In the genomic region with DNA sequence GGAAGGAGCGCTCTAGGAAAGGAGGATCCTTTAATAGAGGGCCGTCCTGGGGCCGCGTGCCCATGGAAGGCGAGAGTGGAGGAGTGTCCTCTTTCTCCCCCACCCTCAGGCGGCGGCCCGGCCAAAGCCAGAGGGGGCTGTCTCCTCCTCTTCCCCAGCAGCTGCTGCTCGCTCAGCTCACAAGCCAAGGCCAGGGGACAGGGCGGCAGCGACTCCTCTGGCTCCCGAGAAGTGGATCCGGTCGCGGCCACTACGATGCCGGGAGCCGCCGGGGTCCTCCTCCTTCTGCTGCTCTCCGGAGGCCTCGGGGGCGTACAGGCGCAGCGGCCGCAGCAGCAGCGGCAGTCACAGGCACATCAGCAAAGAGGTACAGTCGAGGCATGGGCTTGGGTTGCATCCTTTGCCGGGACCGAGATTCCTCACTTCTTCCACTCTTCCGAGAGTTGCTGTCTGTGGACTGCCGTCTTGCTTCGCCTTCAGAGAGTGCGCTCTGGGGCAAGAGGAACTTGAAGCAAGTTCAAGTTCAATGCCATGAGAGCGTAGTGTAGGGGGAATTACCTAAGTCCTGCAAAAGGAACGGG, we compare ENCODE assay signal across 8 cellular contexts. TPM values are rescaled to one million over a fixed set of nuclear protein-coding genes. Genes with fewer than 3 reads are reported as not detected.
DNase-seq lines count a peak whose midpoint lies in the region; ATAC-seq lines count a peak whose summit lies in the region.

A gene with protein sequence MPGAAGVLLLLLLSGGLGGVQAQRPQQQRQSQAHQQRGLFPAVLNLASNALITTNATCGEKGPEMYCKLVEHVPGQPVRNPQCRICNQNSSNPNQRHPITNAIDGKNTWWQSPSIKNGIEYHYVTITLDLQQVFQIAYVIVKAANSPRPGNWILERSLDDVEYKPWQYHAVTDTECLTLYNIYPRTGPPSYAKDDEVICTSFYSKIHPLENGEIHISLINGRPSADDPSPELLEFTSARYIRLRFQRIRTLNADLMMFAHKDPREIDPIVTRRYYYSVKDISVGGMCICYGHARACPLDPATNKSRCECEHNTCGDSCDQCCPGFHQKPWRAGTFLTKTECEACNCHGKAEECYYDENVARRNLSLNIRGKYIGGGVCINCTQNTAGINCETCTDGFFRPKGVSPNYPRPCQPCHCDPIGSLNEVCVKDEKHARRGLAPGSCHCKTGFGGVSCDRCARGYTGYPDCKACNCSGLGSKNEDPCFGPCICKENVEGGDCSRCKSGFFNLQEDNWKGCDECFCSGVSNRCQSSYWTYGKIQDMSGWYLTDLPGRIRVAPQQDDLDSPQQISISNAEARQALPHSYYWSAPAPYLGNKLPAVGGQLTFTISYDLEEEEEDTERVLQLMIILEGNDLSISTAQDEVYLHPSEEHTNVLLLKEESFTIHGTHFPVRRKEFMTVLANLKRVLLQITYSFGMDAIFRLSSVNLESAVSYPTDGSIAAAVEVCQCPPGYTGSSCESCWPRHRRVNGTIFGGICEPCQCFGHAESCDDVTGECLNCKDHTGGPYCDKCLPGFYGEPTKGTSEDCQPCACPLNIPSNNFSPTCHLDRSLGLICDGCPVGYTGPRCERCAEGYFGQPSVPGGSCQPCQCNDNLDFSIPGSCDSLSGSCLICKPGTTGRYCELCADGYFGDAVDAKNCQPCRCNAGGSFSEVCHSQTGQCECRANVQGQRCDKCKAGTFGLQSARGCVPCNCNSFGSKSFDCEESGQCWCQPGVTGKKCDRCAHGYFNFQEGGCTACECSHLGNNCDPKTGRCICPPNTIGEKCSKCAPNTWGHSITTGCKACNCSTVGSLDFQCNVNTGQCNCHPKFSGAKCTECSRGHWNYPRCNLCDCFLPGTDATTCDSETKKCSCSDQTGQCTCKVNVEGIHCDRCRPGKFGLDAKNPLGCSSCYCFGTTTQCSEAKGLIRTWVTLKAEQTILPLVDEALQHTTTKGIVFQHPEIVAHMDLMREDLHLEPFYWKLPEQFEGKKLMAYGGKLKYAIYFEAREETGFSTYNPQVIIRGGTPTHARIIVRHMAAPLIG (N-terminal part only) (plus strand): TSS at position 148 of the 581 bp plus-strand sequence. CDS start 108 bp downstream, at position 256.

- no peaks in the 10 kb centered on the region for H3K36me3 ChIP-seq in skeletal muscle tissue (ENCODE audit: control insufficient read depth in 3 of 3, insufficient read depth in 3 of 3, low read length in 3 of 3)

- peaks cover 20% of the 10 kb centered on the region for H3K27me3 Mint-ChIP-seq in activated naive CD4-positive, alpha-beta T cell treated with anti-CD3 and anti-CD28 coated beads, Interleukin-2, amount 10 ng/mL, durations not matched to agents 7 days and 5 days

- H3K27ac ChIP-seq in skeletal muscle tissue (ENCODE audit: low read depth, low read length): peak within 1 kb of the TSS; percentile 71

- peak; percentile 11 for DNase-seq in activated naive CD4-positive, alpha-beta T cell treated with anti-CD3 and anti-CD28 coated beads, Interleukin-2, amount 50 U/mL, for 16 hours
- no peak for DNase-seq in activated naive CD4-positive, alpha-beta T cell treated with anti-CD3 and anti-CD28 coated beads, Interleukin-2, amount 10 ng/mL, durations not matched to agents 7 days and 5 days
- DNase-seq in cerebellar cortex (ENCODE audit: low spot score): peak; percentile 3
- peak; percentile 71 for DNase-seq in iris pigment epithelial cell (ENCODE audit: low read depth)
- DNase-seq in GDM1 (lab: John Stamatoyannopoulos, UW): no peak
- no peak for DNase-seq in HuH-7.5 (ENCODE audit: low spot score)

- CTCF ChIA-PET in activated naive CD4-positive, alpha-beta T cell treated with anti-CD3 and anti-CD28 coated beads, Interleukin-2, amount 10 ng/mL, durations not matched to agents 7 days and 5 days (lab: Charles Lee): no interaction called here

- H3K4me1 Mint-ChIP-seq in activated naive CD4-positive, alpha-beta T cell treated with anti-CD3 and anti-CD28 coated beads, Interleukin-2, amount 10 ng/mL, durations not matched to agents 7 days and 5 days: no peaks in the 10 kb centered on the region

- peaks cover 0 to 10% (median 6%) of the 10 kb centered on the region in 3 donors for H3K4me1 ChIP-seq in skeletal muscle tissue (ENCODE audit: control insufficient read depth in 3 of 3, insufficient read depth in 3 of 3, low read length in 3 of 3)

- H3K4me3 ChIP-seq in skeletal muscle tissue (ENCODE audit: low read length in 3 of 3): peak within 1 kb of the TSS; percentile 92 to 94 (median 94)

- H3K9me3 Mint-ChIP-seq in activated naive CD4-positive, alpha-beta T cell treated with anti-CD3 and anti-CD28 coated beads, Interleukin-2, amount 10 ng/mL, durations not matched to agents 7 days and 5 days: no peaks in the 10 kb centered on the region

- no peaks in the 10 kb centered on the region for H3K9me3 ChIP-seq in skeletal muscle tissue (ENCODE audit: control insufficient read depth in 3 of 3, low read length in 3 of 3)

- ATAC-seq in GM21528 (IDR thresholded peaks at IDR 0.05; ENCODE audit: low FRiP score, unreplicated experiment): no peak

- H3K36me3 Mint-ChIP-seq in activated naive CD4-positive, alpha-beta T cell treated with anti-CD3 and anti-CD28 coated beads, Interleukin-2, amount 10 ng/mL, durations not matched to agents 7 days and 5 days: no peaks in the 10 kb centered on the region

- no peaks in the 10 kb centered on the region for H3K27me3 ChIP-seq in skeletal muscle tissue (ENCODE audit: control insufficient read depth in 3 of 3, insufficient read depth in 3 of 3, low read length in 3 of 3)

- H3K27ac Mint-ChIP-seq in activated naive CD4-positive, alpha-beta T cell treated with anti-CD3 and anti-CD28 coated beads, Interleukin-2, amount 10 ng/mL, durations not matched to agents 7 days and 5 days: no peak within 1 kb of the TSS

- peak within 1 kb of the TSS; percentile 81 to 91 (median 87) for H3K9ac ChIP-seq in skeletal muscle tissue (ENCODE audit: low read depth in 1 of 3, low read length in 3 of 3)

- H3K4me3 Mint-ChIP-seq in activated naive CD4-positive, alpha-beta T cell treated with anti-CD3 and anti-CD28 coated beads, Interleukin-2, amount 10 ng/mL, durations not matched to agents 7 days and 5 days: no peak within 1 kb of the TSS

RNA-seq across cellular contexts. Expression of the gene that starts here (rescaled TPM):
- total RNA-seq in skeletal muscle tissue: 187 TPM

Comparison
In these comparisons a context has a peak if more than half of its experiments do, and no peak if none do; other contexts are left out.
1. DNase-seq: peak in activated naive CD4-positive, alpha-beta T cell treated with anti-CD3 and anti-CD28 coated beads, Interleukin-2, amount 50 U/mL, for 16 hours (single experiment), cerebellar cortex (single experiment) and iris pigment epithelial cell (single experiment); none in activated naive CD4-positive, alpha-beta T cell treated with anti-CD3 and anti-CD28 coated beads, Interleukin-2, amount 10 ng/mL, durations not matched to agents 7 days and 5 days (single experiment), GDM1 (single experiment) and HuH-7.5 (single experiment).